ENCODE assay signal across 19 cellular contexts in genomic region chr9:113569472-113570060, GRCh38.
DNase-seq lines count a peak whose midpoint lies in the region; ATAC-seq and TF ChIP-seq lines count a peak whose summit lies in the region.
"Had no signal": no experiment of that assay in that cellular context is flagged by ENCODE, and none has a peak within 500 bp of the region (broad histone marks: within the 10 kb centered on the region; RNA-seq: fewer than 3 reads in every experiment).

No MANE protein-coding gene starts in this region.

- peaks cover 0 to 82% of the 10 kb centered on the region in 2 donors for H3K4me1 ChIP-seq in right atrium auricular region
- peaks cover 41 to 68% of the 10 kb centered on the region in 2 donors for H3K4me1 ChIP-seq in ascending aorta
- H3K4me1 ChIP-seq in body of pancreas: peaks cover 62% of the 10 kb centered on the region
- H3K4me1 ChIP-seq: Caco-2 had no signal

- DNase-seq in right atrium auricular region (ENCODE audit: low spot score) (no peak), Right ventricle myocardium superior (no peak), ascending aorta (ENCODE audit: low spot score in 2 of 2) (peak in 1 of 2 donors; percentile 30), body of pancreas (no peak), substantia nigra (lab: John Stamatoyannopoulos, UW) (no peak), GF-D8 (lab: John Stamatoyannopoulos, UW) (no peak), caudate nucleus (lab: John Stamatoyannopoulos, UW) (no peak)
- DNase-seq in natural killer cell treated with Interleukin-12 subunit alpha and Interleukin-12 subunit beta and Interleukin-15 and Interleukin-18, amount 100 ng/mL, for 72 hours (ENCODE audit: low spot score): no peak
- DNase-seq: activated B cell treated with CpG ODN at 0.5 μM for 24 hours; activated gamma-delta T cell; GM23248; Karpas-422; stimulated activated naive CD4-positive, alpha-beta T cell; T-helper 1 cell had no signal

- no peaks in the 10 kb centered on the region for H3K9me3 Mint-ChIP-seq in natural killer cell treated with Interleukin-12 subunit alpha and Interleukin-12 subunit beta and Interleukin-15 and Interleukin-18, amount 100 ng/mL, for 72 hours
- H3K9me3 Mint-ChIP-seq: activated B cell treated with CpG ODN at 0.5 μM for 24 hours had no signal

- H3K27ac ChIP-seq in right atrium auricular region (peak overlapping the region; percentile 30 to 63), ascending aorta (peak overlapping the region; percentile 94 to 97), body of pancreas (peak overlapping the region in 1 of 4 donors; percentile 6), substantia nigra (ENCODE audit: low read depth, low read length, poor library complexity, severe bottlenecking) (no peak overlapping the region), caudate nucleus (ENCODE audit: low read depth, low read length) (no peak overlapping the region)
- H3K27ac ChIP-seq: GM23248, vagina had no signal

- H3K36me3 Mint-ChIP-seq in natural killer cell treated with Interleukin-12 subunit alpha and Interleukin-12 subunit beta and Interleukin-15 and Interleukin-18, amount 100 ng/mL, for 72 hours: no peaks in the 10 kb centered on the region

- H3K27me3 ChIP-seq in right atrium auricular region (no peaks in the 10 kb centered on the region), ascending aorta (no peaks in the 10 kb centered on the region), body of pancreas (no peaks in the 10 kb centered on the region)
- H3K27me3 ChIP-seq: ovary, vagina had no signal

- TF ChIP-seq POLR2A in body of pancreas (IDR thresholded peaks at IDR 0.05): no peak

- intact Hi-C loops in Right ventricle myocardium superior (cut with DNase I): no loop called here
- intact Hi-C loops in ascending aorta (cut with DNase I): loop anchor here (5.0 kb wide), 1 partner anchor 107 kb away; the partner anchor contains the start of gene RGS3
- intact Hi-C loops in body of pancreas (cut with DNase I): no loop called here

- no peaks in the 10 kb centered on the region for H3K9me3 ChIP-seq in right atrium auricular region
- H3K9me3 ChIP-seq in ascending aorta: no peaks in the 10 kb centered on the region
- no peaks in the 10 kb centered on the region for H3K9me3 ChIP-seq in body of pancreas
- H3K9me3 ChIP-seq: Caco-2, ovary, vagina had no signal

- H3K4me1 Mint-ChIP-seq in natural killer cell treated with Interleukin-12 subunit alpha and Interleukin-12 subunit beta and Interleukin-15 and Interleukin-18, amount 100 ng/mL, for 72 hours (ENCODE audit: low read depth in 2 of 2): peaks cover 72 to 74% of the 10 kb centered on the region in 2 donors

- TF ChIP-seq CTCF in right atrium auricular region (IDR thresholded peaks at IDR 0.05) (no peak), ascending aorta (IDR thresholded peaks at IDR 0.05) (no peak), body of pancreas (IDR thresholded peaks at IDR 0.05) (no peak)

- 87 to 91% methylated on average over 2 of the region's 2 CpGs for WGBS in body of pancreas, 2 donors

- H3K4me3 Mint-ChIP-seq in natural killer cell treated with Interleukin-12 subunit alpha and Interleukin-12 subunit beta and Interleukin-15 and Interleukin-18, amount 100 ng/mL, for 72 hours: no peak overlapping the region
- H3K4me3 Mint-ChIP-seq: activated B cell treated with CpG ODN at 0.5 μM for 24 hours had no signal

- no peak overlapping the region for H3K4me3 ChIP-seq in right atrium auricular region
- H3K4me3 ChIP-seq in ascending aorta: peak overlapping the region in 1 of 2 donors; percentile 81
- no peak overlapping the region for H3K4me3 ChIP-seq in body of pancreas
- H3K4me3 ChIP-seq: GM12878, GM23248, ovary, vagina had no signal

- peak overlapping the region; percentile 64 to 70 for H3K27ac Mint-ChIP-seq in natural killer cell treated with Interleukin-12 subunit alpha and Interleukin-12 subunit beta and Interleukin-15 and Interleukin-18, amount 100 ng/mL, for 72 hours
- H3K27ac Mint-ChIP-seq: activated B cell treated with CpG ODN at 0.5 μM for 24 hours had no signal

- no peaks in the 10 kb centered on the region for H3K36me3 ChIP-seq in right atrium auricular region
- H3K36me3 ChIP-seq in ascending aorta: no peaks in the 10 kb centered on the region
- no peaks in the 10 kb centered on the region for H3K36me3 ChIP-seq in body of pancreas (replicated peaks in 1 of 2; ENCODE audit: insufficient read depth in 1 of 2, low read depth in 2 of 2)
- H3K36me3 ChIP-seq: ovary, vagina had no signal

- no peaks in the 10 kb centered on the region for H3K27me3 Mint-ChIP-seq in natural killer cell treated with Interleukin-12 subunit alpha and Interleukin-12 subunit beta and Interleukin-15 and Interleukin-18, amount 100 ng/mL, for 72 hours

- no peak for ATAC-seq in Right ventricle myocardium superior (ENCODE audit: poor library complexity)
- no peak for ATAC-seq in natural killer cell treated with Interleukin-12 subunit alpha and Interleukin-12 subunit beta and Interleukin-15 and Interleukin-18, amount 100 ng/mL, for 72 hours
- no peak for ATAC-seq in body of pancreas
- ATAC-seq: esophagus mucosa, GM12878 had no signal

Comparison
In these comparisons a context has a peak if more than half of its experiments do, and no peak if none do; other contexts are left out.
1. H3K27ac ChIP-seq: peak in right atrium auricular region (2 of 2) and ascending aorta (2 of 2); none in substantia nigra (single experiment) and caudate nucleus (single experiment).